ENCODE assay signal across 18 cellular contexts in the genomic region with DNA sequence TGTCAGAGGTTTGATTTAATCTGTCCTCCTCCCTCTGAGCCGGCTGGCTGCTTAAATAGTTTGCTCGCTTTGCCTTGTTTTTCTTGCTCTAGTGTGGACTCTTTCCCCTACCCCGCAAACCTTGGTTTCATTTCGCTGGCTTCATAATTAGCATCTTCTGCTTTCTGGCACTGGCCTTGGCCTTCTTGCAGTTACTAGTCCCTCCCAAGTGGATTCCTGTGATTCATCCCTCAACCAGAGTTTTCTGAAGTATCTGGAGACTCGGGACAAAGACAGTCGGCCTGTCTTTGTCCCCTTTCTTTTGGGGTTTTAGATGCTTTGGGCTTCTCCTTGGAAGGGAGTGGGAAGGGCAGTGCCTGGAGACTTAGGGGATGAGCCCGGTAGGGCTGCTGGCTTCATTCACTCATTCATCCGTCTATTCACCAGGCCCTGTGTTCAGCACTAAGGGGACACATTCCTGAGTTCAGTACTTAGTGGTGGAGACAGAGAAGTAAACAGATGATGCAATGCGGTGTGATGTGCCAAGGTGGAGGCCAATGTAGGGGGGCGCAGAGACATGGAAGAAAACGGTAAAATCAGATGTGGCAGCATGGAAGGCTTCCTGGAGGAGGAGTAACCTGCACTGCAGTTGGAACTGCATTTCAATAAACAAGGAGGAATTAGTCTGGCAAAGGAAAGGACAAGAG. TPM values are rescaled to one million over a fixed set of nuclear protein-coding genes. Genes with fewer than 3 reads are reported as not detected.
DNase-seq lines count a peak whose midpoint lies in the region; ATAC-seq, FAIRE-seq and TF ChIP-seq lines count a peak whose summit lies in the region.
"Had no signal": no experiment of that assay in that cellular context is flagged by ENCODE, and none has a peak within 500 bp of the region (broad histone marks: within the 10 kb centered on the region; RNA-seq: fewer than 3 reads in every experiment).

No MANE protein-coding gene starts in this region.

- TF ChIP-seq CTCF in left ventricle myocardium inferior (IDR thresholded peaks at IDR 0.05; ENCODE audit: borderline replicate concordance) (no peak), vagina (IDR thresholded peaks at IDR 0.05) (no peak), pancreas (IDR thresholded peaks at IDR 0.05) (no peak), GM20000 (IDR thresholded peaks at IDR 0.05; ENCODE audit: extremely low read depth, missing control alignments) (no peak), GM13976 (IDR thresholded peaks at IDR 0.05; ENCODE audit: borderline replicate concordance, control extremely low read depth, extremely low read depth, insufficient read depth, missing control alignments) (no peak)

- H3K27me3 ChIP-seq in left ventricle myocardium inferior (ENCODE audit: low read depth) (peaks cover 53% of the 10 kb centered on the region), vagina (no peaks in the 10 kb centered on the region), pancreas (no peaks in the 10 kb centered on the region)

- ATAC-seq in Right ventricle myocardium superior (ENCODE audit: poor library complexity) (peak; percentile 51), pancreas (no peak)
- ATAC-seq: activated naive CD8-positive, alpha-beta T cell treated with anti-CD3 and anti-CD28 coated beads, Interleukin-2, amount 50 U/mL, for 24 hours; natural killer cell had no signal

- FAIRE-seq in pancreas (lab: Jason Lieb, UNC): no peak
- FAIRE-seq: A204.1 had no signal

- H3K27ac ChIP-seq in left ventricle myocardium inferior (replicated peaks) (no peak overlapping the region), vagina (peak overlapping the region; percentile 39), pancreas (no peak overlapping the region)

- no peaks in the 10 kb centered on the region for H3K9me3 ChIP-seq in left ventricle myocardium inferior (replicated peaks)
- no peaks in the 10 kb centered on the region for H3K9me3 ChIP-seq in vagina
- H3K9me3 ChIP-seq in pancreas: no peaks in the 10 kb centered on the region

- H3K36me3 ChIP-seq in left ventricle myocardium inferior: no peaks in the 10 kb centered on the region
- no peaks in the 10 kb centered on the region for H3K36me3 ChIP-seq in vagina
- H3K36me3 ChIP-seq in pancreas: no peaks in the 10 kb centered on the region

- intact Hi-C loops in Right ventricle myocardium superior (cut with DNase I): no loop called here
- intact Hi-C loops in left ventricle myocardium inferior (cut with micrococcal nuclease): no loop called here
- intact Hi-C loops in vagina (cut with DNase I): no loop called here
- intact Hi-C loops in pancreas (cut with DNase I): no loop called here

- in situ Hi-C loops in GM13976 (cut with MboI; ENCODE audit: low sequenced_read_pairs, unreplicated experiment): no loop called here

- WGBS in pancreas, 2 donors: 43 to 49% methylated on average over 11 of the region's 11 CpGs

- H3K4me3 ChIP-seq in left ventricle myocardium inferior (no peak overlapping the region), vagina (peak overlapping the region in 1 of 2 donors; percentile 26), pancreas (no peak overlapping the region)

- TF ChIP-seq POLR2A in vagina (IDR thresholded peaks at IDR 0.05): no peak

- peaks cover 11% of the 10 kb centered on the region for H3K4me1 ChIP-seq in left ventricle myocardium inferior
- H3K4me1 ChIP-seq in vagina: no peaks in the 10 kb centered on the region
- H3K4me1 ChIP-seq in pancreas: no peaks in the 10 kb centered on the region

- no peak for DNase-seq in Right ventricle myocardium superior
- DNase-seq in left ventricle myocardium inferior: no peak
- peak; percentile 37 for DNase-seq in amniotic epithelial cell (ENCODE audit: low read depth)
- DNase-seq in iris pigment epithelial cell (ENCODE audit: low read depth): peak; percentile 47
- DNase-seq in vagina (ENCODE audit: extremely low spot score in 2 of 2): no peak
- no peak for DNase-seq in pancreas
- DNase-seq in GM20000 (ENCODE audit: low spot score): no peak
- DNase-seq in GM13976 (ENCODE audit: low spot score): no peak
- DNase-seq: activated CD4-positive, CD25-positive, alpha-beta regulatory T cell; activated CD8-positive, alpha-beta memory T cell treated with anti-CD3 and anti-CD28 coated beads, Interleukin-2, amount 50 U/mL, for 4 hours; activated naive CD8-positive, alpha-beta T cell treated with anti-CD3 and anti-CD28 coated beads, Interleukin-2, amount 50 U/mL, for 24 hours; head of caudate nucleus; left cardiac atrium; MM.1S; natural killer cell; NCI-H2227 treated with DMSO at 0.1 percent for 48 hours; SW 1271 had no signal

RNA-seq across cellular contexts. Expression of gene GRIK4, which starts 21.1 kb away (rescaled TPM):
- total RNA-seq in Right ventricle myocardium superior (0.11 TPM), left ventricle myocardium inferior (0.16 TPM), vagina (0.25 TPM), pancreas (not detected)
- polyA plus RNA-seq in pancreas: under 1 TPM in 1 of 2 donors, not detected in 1; 0.02 TPM

Comparison
In these comparisons a context has a peak if more than half of its experiments do, and no peak if none do; other contexts are left out.
1. DNase-seq: peak in amniotic epithelial cell (single experiment) and iris pigment epithelial cell (single experiment); none in Right ventricle myocardium superior (single experiment), left ventricle myocardium inferior (single experiment), vagina (0 of 2), pancreas (0 of 6), GM20000 (single experiment) and GM13976 (single experiment).